ENCODE assay signal across 6 cellular contexts in genomic region chr10:98310721-98311120, GRCh38. TPM values are rescaled to one million over a fixed set of nuclear protein-coding genes. Genes with fewer than 3 reads are reported as not detected.
"Had no signal": no experiment of that assay in that cellular context is flagged by ENCODE, and none has a peak within 500 bp of the region (broad histone marks: within the 10 kb centered on the region; RNA-seq: fewer than 3 reads in every experiment).

No MANE protein-coding gene starts in this region.

- H3K9me3 Mint-ChIP-seq: GM23338 had no signal

- ATAC-seq: K562 had no signal

- H3K27ac Mint-ChIP-seq: GM23338, H9 had no signal

- DNase-seq: H9, HCEC 1CT, IMR-90 had no signal

- H3K4me3 Mint-ChIP-seq: GM23338, H9 had no signal

RNA-seq across cellular contexts. Expression of gene LOXL4, which starts 42.7 kb away (rescaled TPM):
- total RNA-seq: HT1080 had no signal
